37 cellular contexts compared by ENCODE assay signal in the genomic region with DNA sequence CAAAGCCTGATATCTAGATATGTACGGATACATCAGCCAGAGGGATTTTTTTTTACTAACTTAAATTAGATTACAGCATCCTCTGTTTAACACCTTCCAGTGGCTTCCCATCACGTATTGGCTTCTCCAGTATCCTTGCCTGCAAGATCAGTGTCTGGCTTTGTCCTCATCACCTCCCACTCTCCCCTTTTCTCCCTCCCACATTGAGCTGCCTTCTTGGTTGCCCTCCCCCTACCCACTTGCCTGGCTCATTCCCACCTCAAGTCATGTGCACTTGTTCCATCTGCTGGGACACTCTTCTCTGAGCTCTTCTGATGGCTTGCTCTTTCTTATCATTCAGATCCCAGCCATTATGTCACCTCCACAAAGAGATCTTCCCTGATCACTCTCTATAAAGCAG.
DNase-seq lines count a peak whose midpoint lies in the region; ATAC-seq, FAIRE-seq and TF ChIP-seq lines count a peak whose summit lies in the region.
"Had no signal": no experiment of that assay in that cellular context is flagged by ENCODE, and none has a peak within 500 bp of the region (broad histone marks: within the 10 kb centered on the region; RNA-seq: fewer than 3 reads in every experiment).

No MANE protein-coding gene starts in this region.

- H3K9me2 ChIP-seq in OCI-LY7 (ENCODE audit: insufficient read depth, low read length): no peaks in the 10 kb centered on the region

- H3K4me1 Mint-ChIP-seq in astrocyte (ENCODE audit: low read depth, unreplicated experiment) (no peaks in the 10 kb centered on the region), endodermal cell (peaks cover 27% of the 10 kb centered on the region)
- H3K4me1 Mint-ChIP-seq: B cell; CD14-positive monocyte; CD4-positive, alpha-beta memory T cell; CD4-positive, CD25-positive, alpha-beta regulatory T cell; CD8-positive, alpha-beta memory T cell had no signal

- CTCF ChIA-PET in HEK293 (lab: Yijun Ruan, JAX): interaction anchor here (0.6 to 1.1 kb wide), 4 partner anchors 17 to 179 kb away, joined by 3 to 4 read pairs (median 3); no protein-coding TSS in a partner anchor
- CTCF ChIA-PET in HEK293T (lab: Yijun Ruan, JAX): no interaction called here
- CTCF ChIA-PET in OCI-LY7 (lab: Charles Lee; ENCODE audit: unreplicated experiment): no interaction called here

- in situ Hi-C loops in transverse colon (cut with MboI; ENCODE audit: low pct_ligation_motif_present in 1 of 4, low pct_unique_long_range_greater_than_20kb in 1 of 4, low sequenced_read_pairs in 3 of 4): no loop called here

- DNase-seq in astrocyte (ENCODE audit: low read depth): no peak
- DNase-seq in endodermal cell: no peak
- peak; percentile 1 for DNase-seq in iPS-NIHi7 (ENCODE audit: extremely low spot score)
- no peak for DNase-seq in transverse colon
- no peak for DNase-seq in HEK293T (ENCODE audit: extremely low spot score)
- no peak for DNase-seq in OCI-LY7 (ENCODE audit: low spot score)
- DNase-seq: 8988T; ACHN; AML-193; BE2C; C1 segment of cervical spinal cord; Caco-2; Calu3; CD4-positive, alpha-beta memory T cell; CD4-positive, alpha-beta T cell; CD4-positive, CD25-positive, alpha-beta regulatory T cell; CD8-positive, alpha-beta memory T cell; CD8-positive, alpha-beta T cell; COR-L47; DMS 273 treated with DMSO at 0.1 percent for 48 hours; DMS153; DMS53; DMS79; DMS79 treated with DMSO at 0.1 percent for 48 hours; DND-41; EL had no signal

- ATAC-seq in GM18868 (IDR thresholded peaks at IDR 0.05; ENCODE audit: unreplicated experiment): no peak
- ATAC-seq: A549; CD8-positive, alpha-beta T cell had no signal

- H3K9me3 ChIP-seq in HEK293 (ENCODE audit: control insufficient read depth, insufficient read depth, low read depth, low read length) (no peaks in the 10 kb centered on the region), astrocyte (ENCODE audit: insufficient read depth, low read depth, low read length) (no peaks in the 10 kb centered on the region), endodermal cell (ENCODE audit: control insufficient read depth, low read length) (no peaks in the 10 kb centered on the region), transverse colon (no peaks in the 10 kb centered on the region), OCI-LY7 (ENCODE audit: low read length) (no peaks in the 10 kb centered on the region)
- H3K9me3 ChIP-seq: A549, BE2C, Caco-2 had no signal

- no peak overlapping the region for H3K4me3 ChIP-seq in HEK293 (ENCODE audit: low read depth, low read length)
- no peak overlapping the region for H3K4me3 ChIP-seq in astrocyte (ENCODE audit: insufficient read depth, low read depth, low read length)
- H3K4me3 ChIP-seq in endodermal cell (ENCODE audit: low read length): no peak overlapping the region
- H3K4me3 ChIP-seq in transverse colon: no peak overlapping the region
- H3K4me3 ChIP-seq in OCI-LY7 (ENCODE audit: low read depth, low read length, poor library complexity, severe bottlenecking): no peak overlapping the region
- H3K4me3 ChIP-seq: A549; BLaER1; BLaER1 treated with 17β-estradiol and CSF1 and Interleukin-3, amounts not matched to agents 10 nM and 100 nM had no signal

- no peaks in the 10 kb centered on the region for H3K36me3 Mint-ChIP-seq in astrocyte (ENCODE audit: low read depth, unreplicated experiment)
- no peaks in the 10 kb centered on the region for H3K36me3 Mint-ChIP-seq in endodermal cell (ENCODE audit: low read depth)
- H3K36me3 Mint-ChIP-seq: CD14-positive monocyte; CD4-positive, alpha-beta memory T cell; CD4-positive, CD25-positive, alpha-beta regulatory T cell; CD8-positive, alpha-beta memory T cell; CD8-positive, alpha-beta T cell had no signal

- intact Hi-C loops in transverse colon (cut with DNase I; ENCODE audit: low total_unique reads) (no loop called here), OCI-LY7 (cut with micrococcal nuclease; ENCODE audit: unreplicated experiment) (loop anchor here (10.0 kb wide), 1 partner anchor 667 kb away; no protein-coding TSS in a partner anchor)

- H3K4me1 ChIP-seq in HEK293 (ENCODE audit: control insufficient read depth, insufficient read depth, low read length) (no peaks in the 10 kb centered on the region), astrocyte (ENCODE audit: insufficient read depth, low read length) (no peaks in the 10 kb centered on the region), endodermal cell (ENCODE audit: control insufficient read depth, insufficient read depth, low read length) (no peaks in the 10 kb centered on the region), transverse colon (no peaks in the 10 kb centered on the region), OCI-LY7 (ENCODE audit: insufficient read depth, low read length, poor library complexity, severe bottlenecking) (no peaks in the 10 kb centered on the region)
- H3K4me1 ChIP-seq: A549, BE2C, BLaER1, Caco-2 had no signal

- no peak overlapping the region for H3K4me2 ChIP-seq in astrocyte (ENCODE audit: low read length)
- no peak overlapping the region for H3K4me2 ChIP-seq in OCI-LY7 (ENCODE audit: low read length)
- H3K4me2 ChIP-seq: A549; BLaER1; BLaER1 treated with 17β-estradiol and CSF1 and Interleukin-3, amounts not matched to agents 10 nM and 100 nM had no signal

- H2AFZ ChIP-seq in astrocyte (ENCODE audit: low read depth, low read length): no peak overlapping the region
- H2AFZ ChIP-seq in OCI-LY7 (ENCODE audit: low read length): no peak overlapping the region

- H4K20me1 ChIP-seq in astrocyte (ENCODE audit: insufficient read depth, low read length) (no peaks in the 10 kb centered on the region), OCI-LY7 (ENCODE audit: insufficient read depth, low read length) (no peaks in the 10 kb centered on the region)
- H4K20me1 ChIP-seq: BLaER1; BLaER1 treated with 17β-estradiol and CSF1 and Interleukin-3, amounts not matched to agents 10 nM and 100 nM had no signal

- H3K27ac Mint-ChIP-seq in astrocyte (ENCODE audit: unreplicated experiment): no peak overlapping the region
- H3K27ac Mint-ChIP-seq in endodermal cell: peak overlapping the region; percentile 76
- H3K27ac Mint-ChIP-seq: B cell; CD4-positive, alpha-beta memory T cell; CD4-positive, alpha-beta T cell; CD4-positive, CD25-positive, alpha-beta regulatory T cell; CD8-positive, alpha-beta memory T cell; CD8-positive, alpha-beta T cell had no signal

- 83 to 95% methylated on average over 1 to 2 of the region's 2 CpGs for WGBS in endodermal cell (ENCODE audit: insufficient coverage in 1 of 2, insufficient read length in 1 of 2), 2 experiments
- 56% methylated on average over 2 of the region's 2 CpGs; no CpG with 5 or more reads in 1 of the 2 donors for WGBS in transverse colon (ENCODE audit: low coverage in 1 of 2), 2 donors

- no peaks in the 10 kb centered on the region for H3K36me3 ChIP-seq in HEK293 (ENCODE audit: control insufficient read depth in 2 of 2, insufficient read depth in 1 of 2, low read length in 2 of 2)
- no peaks in the 10 kb centered on the region for H3K36me3 ChIP-seq in astrocyte (ENCODE audit: insufficient read depth, low read length)
- H3K36me3 ChIP-seq in endodermal cell (ENCODE audit: control insufficient read depth, insufficient read depth, low read length): no peaks in the 10 kb centered on the region
- no peaks in the 10 kb centered on the region for H3K36me3 ChIP-seq in transverse colon
- H3K36me3 ChIP-seq in OCI-LY7 (ENCODE audit: insufficient read depth, low read length): no peaks in the 10 kb centered on the region
- H3K36me3 ChIP-seq: BE2C; BLaER1; BLaER1 treated with 17β-estradiol and CSF1 and Interleukin-3, amounts not matched to agents 10 nM and 100 nM had no signal

- H3K79me2 ChIP-seq in astrocyte (ENCODE audit: insufficient read depth, low read length): no peaks in the 10 kb centered on the region
- H3K79me2 ChIP-seq in OCI-LY7 (ENCODE audit: insufficient read depth, low read depth, low read length): no peaks in the 10 kb centered on the region

- H3K27ac ChIP-seq in HEK293 (ENCODE audit: extremely low read depth, low read depth, low read length): no peak overlapping the region
- H3K27ac ChIP-seq in astrocyte (ENCODE audit: low read depth, low read length): no peak overlapping the region
- H3K27ac ChIP-seq in endodermal cell (ENCODE audit: low read depth, low read length): no peak overlapping the region
- H3K27ac ChIP-seq in transverse colon: no peak overlapping the region
- H3K27ac ChIP-seq in OCI-LY7 (ENCODE audit: low read depth, low read length, poor library complexity, severe bottlenecking): no peak overlapping the region
- H3K27ac ChIP-seq: 22Rv1; A549; BLaER1; BLaER1 treated with 17β-estradiol and CSF1 and Interleukin-3, amounts not matched to agents 10 nM and 100 nM; C4-2B had no signal

- no TSS peak for BruUV-seq in OCI-LY7 (replicated peaks; lab: Mats Ljungman, UMichigan)

- H3K9ac ChIP-seq in astrocyte (ENCODE audit: low read length) (no peak overlapping the region), endodermal cell (ENCODE audit: extremely low read depth, low read length, poor library complexity, severe bottlenecking) (no peak overlapping the region)
- H3K9ac ChIP-seq: BLaER1; BLaER1 treated with 17β-estradiol and CSF1 and Interleukin-3, amounts not matched to agents 10 nM and 100 nM had no signal

- no peak for TF ChIP-seq POLR2A in transverse colon (IDR thresholded peaks at IDR 0.05)

- H3K27me3 Mint-ChIP-seq in astrocyte (ENCODE audit: low read depth, unreplicated experiment) (peaks cover 4% of the 10 kb centered on the region), endodermal cell (ENCODE audit: insufficient read depth) (no peaks in the 10 kb centered on the region)
- H3K27me3 Mint-ChIP-seq: B cell had no signal

- POLR2A ChIA-PET in HEK293 (lab: Yijun Ruan, JAX): no interaction called here
- POLR2A ChIA-PET in HEK293T (lab: Yijun Ruan, JAX): no interaction called here
- POLR2A ChIA-PET in OCI-LY7 (lab: Charles Lee): interaction anchor here (0.7 kb wide), 1 partner anchor 8 kb away, joined by 3 read pairs; no protein-coding TSS in a partner anchor

- H3K4me3 Mint-ChIP-seq in astrocyte (ENCODE audit: unreplicated experiment) (no peak overlapping the region), endodermal cell (no peak overlapping the region)
- H3K4me3 Mint-ChIP-seq: B cell; CD14-positive monocyte; CD4-positive, alpha-beta memory T cell; CD4-positive, alpha-beta T cell; CD8-positive, alpha-beta memory T cell; CD8-positive, alpha-beta T cell had no signal

- no peaks in the 10 kb centered on the region for H3K9me3 Mint-ChIP-seq in astrocyte (ENCODE audit: unreplicated experiment)
- H3K9me3 Mint-ChIP-seq in endodermal cell: peaks cover 47% of the 10 kb centered on the region
- H3K9me3 Mint-ChIP-seq: CD4-positive, alpha-beta memory T cell; CD4-positive, alpha-beta T cell; CD8-positive, alpha-beta memory T cell; CD8-positive, alpha-beta T cell had no signal

- no peak for TF ChIP-seq EP300 in transverse colon (IDR thresholded peaks at IDR 0.05; ENCODE audit: low read depth)

- peak; percentile 77 for FAIRE-seq in astrocyte (lab: Jason Lieb, UNC)
- FAIRE-seq: A204.1, D721Med had no signal

- H3K27me3 ChIP-seq in astrocyte (ENCODE audit: insufficient read depth, low read length): no peaks in the 10 kb centered on the region
- no peaks in the 10 kb centered on the region for H3K27me3 ChIP-seq in endodermal cell (ENCODE audit: control insufficient read depth, insufficient read depth, low read length, poor library complexity, severe bottlenecking)
- H3K27me3 ChIP-seq in transverse colon: no peaks in the 10 kb centered on the region
- H3K27me3 ChIP-seq: BE2C had no signal

- TF ChIP-seq CTCF in HEK293 (tag by site-specific recombination; IDR thresholded peaks at IDR 0.05) (no peak), astrocyte (IDR thresholded peaks at IDR 0.05; ENCODE audit: insufficient read depth, low read depth, low read length) (no peak), endodermal cell (conservative IDR thresholded peaks at IDR 0.05) (no peak), transverse colon (IDR thresholded peaks at IDR 0.05) (no peak), OCI-LY7 (conservative IDR thresholded peaks at IDR 0.05; ENCODE audit: low read length) (no peak)
